20 cellular contexts compared by ENCODE assay signal in genomic region chr10:3943695-3944257, GRCh38.
DNase-seq lines count a peak whose midpoint lies in the region; ATAC-seq and TF ChIP-seq lines count a peak whose summit lies in the region.
"Had no signal": no experiment of that assay in that cellular context is flagged by ENCODE, and none has a peak within 500 bp of the region (broad histone marks: within the 10 kb centered on the region; RNA-seq: fewer than 3 reads in every experiment).

No MANE protein-coding gene starts in this region.

- intact Hi-C loops in natural killer cell (cut with micrococcal nuclease), result loop anchor here (10.0 kb wide), 1 partner anchor 719 kb away; no protein-coding TSS in a partner anchor
- intact Hi-C loops in activated T-helper 1 cell treated with anti-CD3 and anti-CD28 coated beads, Interleukin-12 subunit alpha, Interleukin-12 subunit beta, Interleukin-2, Interleukin-4 antibody, amounts not matched to agents 30 ng/mL and 10 ng/mL and 1 ng/mL, durations not matched to agents 14 hours and 24 hours and 36 hours (cut with micrococcal nuclease), result no loop called here

- TF ChIP-seq CTCF in natural killer cell (IDR thresholded peaks at IDR 0.05), result no peak

- peaks cover 54 to 60% of the 10 kb centered on the region in 2 donors for H3K4me1 Mint-ChIP-seq in natural killer cell treated with Interleukin-12 subunit alpha and Interleukin-12 subunit beta and Interleukin-15 and Interleukin-18, amount 100 ng/mL, for 72 hours (ENCODE audit: low read depth in 2 of 2)
- H3K4me1 Mint-ChIP-seq in natural killer cell (peaks cover 38 to 52% of the 10 kb centered on the region in 2 donors), immature natural killer cell (peaks cover 44 to 54% of the 10 kb centered on the region in 2 donors)
- peaks cover 56% of the 10 kb centered on the region for H3K4me1 Mint-ChIP-seq in activated T-helper 1 cell treated with anti-CD3 and anti-CD28 coated beads, Interleukin-12 subunit alpha, Interleukin-12 subunit beta, Interleukin-2, Interleukin-4 antibody, amounts not matched to agents 30 ng/mL and 10 ng/mL and 1 ng/mL, durations not matched to agents 14 hours and 24 hours and 36 hours (ENCODE audit: low read depth)

- peak overlapping the region; percentile 53 to 87 for H3K27ac Mint-ChIP-seq in natural killer cell treated with Interleukin-12 subunit alpha and Interleukin-12 subunit beta and Interleukin-15 and Interleukin-18, amount 100 ng/mL, for 72 hours
- H3K27ac Mint-ChIP-seq in natural killer cell (peak overlapping the region in 1 of 2 donors; percentile 64), immature natural killer cell (peak overlapping the region in 4 of 6 donors; percentile 2 to 63 (median 27))
- peak overlapping the region; percentile 11 for H3K27ac Mint-ChIP-seq in activated T-helper 1 cell treated with anti-CD3 and anti-CD28 coated beads, Interleukin-12 subunit alpha, Interleukin-12 subunit beta, Interleukin-2, Interleukin-4 antibody, amounts not matched to agents 30 ng/mL and 10 ng/mL and 1 ng/mL, durations not matched to agents 14 hours and 24 hours and 36 hours

- H3K36me3 Mint-ChIP-seq in natural killer cell treated with Interleukin-12 subunit alpha and Interleukin-12 subunit beta and Interleukin-15 and Interleukin-18, amount 100 ng/mL, for 72 hours, result no peaks in the 10 kb centered on the region
- H3K36me3 Mint-ChIP-seq in natural killer cell (no peaks in the 10 kb centered on the region), immature natural killer cell (peaks cover 0 to 3% (median 0%) of the 10 kb centered on the region in 3 donors)
- peaks cover 1% of the 10 kb centered on the region for H3K36me3 Mint-ChIP-seq in activated T-helper 1 cell treated with anti-CD3 and anti-CD28 coated beads, Interleukin-12 subunit alpha, Interleukin-12 subunit beta, Interleukin-2, Interleukin-4 antibody, amounts not matched to agents 30 ng/mL and 10 ng/mL and 1 ng/mL, durations not matched to agents 14 hours and 24 hours and 36 hours (ENCODE audit: low read depth)
- H3K36me3 Mint-ChIP-seq: stimulated activated naive B cell treated with anti-CD40 and anti-IgM and Interleukin-4, amounts not matched to agents 10 μg/mL and 1 μg/mL and 100 μg/mL, for 72 hours had no signal

- peak overlapping the region; percentile 51 for H3K4me3 Mint-ChIP-seq in natural killer cell treated with Interleukin-12 subunit alpha and Interleukin-12 subunit beta and Interleukin-15 and Interleukin-18, amount 100 ng/mL, for 72 hours
- H3K4me3 Mint-ChIP-seq in natural killer cell (no peak overlapping the region), immature natural killer cell (peak overlapping the region in 2 of 5 donors; percentile 34 to 46)
- H3K4me3 Mint-ChIP-seq in activated T-helper 1 cell treated with anti-CD3 and anti-CD28 coated beads, Interleukin-12 subunit alpha, Interleukin-12 subunit beta, Interleukin-2, Interleukin-4 antibody, amounts not matched to agents 30 ng/mL and 10 ng/mL and 1 ng/mL, durations not matched to agents 14 hours and 24 hours and 36 hours, result no peak overlapping the region
- H3K4me3 Mint-ChIP-seq: IgD-negative memory B cell; stimulated activated naive B cell treated with anti-CD40 and anti-IgM and Interleukin-4, amounts not matched to agents 10 μg/mL and 1 μg/mL and 100 μg/mL, for 72 hours had no signal

- H3K9me3 Mint-ChIP-seq in natural killer cell treated with Interleukin-12 subunit alpha and Interleukin-12 subunit beta and Interleukin-15 and Interleukin-18, amount 100 ng/mL, for 72 hours, result no peaks in the 10 kb centered on the region
- no peaks in the 10 kb centered on the region for H3K9me3 Mint-ChIP-seq in natural killer cell
- peaks cover 6% of the 10 kb centered on the region for H3K9me3 Mint-ChIP-seq in activated T-helper 1 cell treated with anti-CD3 and anti-CD28 coated beads, Interleukin-12 subunit alpha, Interleukin-12 subunit beta, Interleukin-2, Interleukin-4 antibody, amounts not matched to agents 30 ng/mL and 10 ng/mL and 1 ng/mL, durations not matched to agents 14 hours and 24 hours and 36 hours
- H3K9me3 Mint-ChIP-seq in immature natural killer cell, result no peaks in the 10 kb centered on the region
- H3K9me3 Mint-ChIP-seq: IgD-negative memory B cell; stimulated activated naive B cell treated with anti-CD40 and anti-IgM and Interleukin-4, amounts not matched to agents 10 μg/mL and 1 μg/mL and 100 μg/mL, for 72 hours had no signal

- H3K27me3 Mint-ChIP-seq in natural killer cell treated with Interleukin-12 subunit alpha and Interleukin-12 subunit beta and Interleukin-15 and Interleukin-18, amount 100 ng/mL, for 72 hours, result no peaks in the 10 kb centered on the region
- H3K27me3 Mint-ChIP-seq in natural killer cell (ENCODE audit: low read depth in 2 of 2), result no peaks in the 10 kb centered on the region
- H3K27me3 Mint-ChIP-seq in activated T-helper 1 cell treated with anti-CD3 and anti-CD28 coated beads, Interleukin-12 subunit alpha, Interleukin-12 subunit beta, Interleukin-2, Interleukin-4 antibody, amounts not matched to agents 30 ng/mL and 10 ng/mL and 1 ng/mL, durations not matched to agents 14 hours and 24 hours and 36 hours (ENCODE audit: insufficient read depth), result no peaks in the 10 kb centered on the region
- peaks cover 7 to 9% (median 7%) of the 10 kb centered on the region in 3 donors for H3K27me3 Mint-ChIP-seq in immature natural killer cell (ENCODE audit: low read depth in 3 of 3)
- H3K27me3 Mint-ChIP-seq: IgD-negative memory B cell had no signal

- DNase-seq in natural killer cell treated with Interleukin-12 subunit alpha and Interleukin-12 subunit beta and Interleukin-15 and Interleukin-18, amount 100 ng/mL, for 72 hours (ENCODE audit: low spot score), result no peak
- no peak for DNase-seq in natural killer cell
- no peak for DNase-seq in activated T-helper 1 cell treated with anti-CD3 and anti-CD28 coated beads, Interleukin-12 subunit alpha, Interleukin-12 subunit beta, Interleukin-2, Interleukin-4 antibody, amounts not matched to agents 30 ng/mL and 10 ng/mL and 1 ng/mL, durations not matched to agents 14 hours and 24 hours and 36 hours (ENCODE audit: low spot score)
- no peak for DNase-seq in immature natural killer cell
- DNase-seq in GM03348 (ENCODE audit: low spot score), result no peak
- DNase-seq: activated CD4-positive, alpha-beta T cell treated with anti-CD3 and anti-CD28 coated beads, Interleukin-2, amount 50 U/mL, for 4 hours; activated naive CD4-positive, alpha-beta T cell; COR-L47; foreskin keratinocyte; H7; left cardiac atrium; NCI-H1694 treated with DMSO at 0.1 percent for 48 hours; NCI-H2227 treated with DMSO at 0.1 percent for 48 hours; Peyer's patch; right cardiac atrium; stimulated activated CD4-positive, alpha-beta T cell treated with anti-CD3 and anti-CD28 coated beads, Interleukin-15, amount 100 ng/mL, for 24 hours; stimulated activated naive B cell treated with anti-CD40 and anti-IgM and Interleukin-4, amounts not matched to agents 10 μg/mL and 1 μg/mL and 100 μg/mL, for 72 hours had no signal

- no peak for ATAC-seq in natural killer cell treated with Interleukin-12 subunit alpha and Interleukin-12 subunit beta and Interleukin-15 and Interleukin-18, amount 100 ng/mL, for 72 hours
- no peak for ATAC-seq in natural killer cell
- no peak for ATAC-seq in activated CD4-positive, CD25-positive, alpha-beta regulatory T cell treated with anti-CD3 and anti-CD28 coated beads, Interleukin-2, amount 50 U/mL, for 24 hours
- ATAC-seq in HG02571 (IDR thresholded peaks at IDR 0.05; ENCODE audit: unreplicated experiment), result no peak
- ATAC-seq: foreskin keratinocyte; left cardiac atrium; stimulated activated naive B cell treated with anti-CD40 and anti-IgM and Interleukin-4, amounts not matched to agents 10 μg/mL and 1 μg/mL and 100 μg/mL, for 72 hours had no signal
